In the genomic region with DNA sequence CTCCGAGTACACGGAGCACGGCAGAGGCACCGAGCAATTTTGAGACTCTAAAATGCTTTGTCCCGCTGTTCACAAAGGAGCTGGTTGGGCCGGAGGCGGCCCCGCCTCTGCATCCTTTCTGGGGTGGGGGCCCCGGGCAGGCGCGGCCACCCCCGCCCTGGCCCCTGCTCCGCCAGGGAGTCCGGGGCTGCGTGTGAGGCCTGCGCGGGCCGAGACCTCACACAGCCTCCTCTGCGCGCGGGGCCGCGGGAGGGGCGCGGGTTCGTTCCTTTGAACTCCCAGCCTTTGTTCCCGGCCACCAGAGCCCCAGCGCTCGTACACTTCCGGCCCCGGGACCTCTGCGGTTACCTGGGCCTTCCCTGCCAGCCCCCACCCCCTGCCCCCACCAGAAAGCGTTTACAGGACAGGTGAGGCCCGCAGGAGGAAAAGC, we compare ENCODE assay signal across 1 cellular context.
TF ChIP-seq lines count a peak whose summit lies in the region.

No MANE protein-coding gene starts in this region.

TF ChIP-seq in HepG2, 621 proteins besides CTCF, POLR2A, EP300 and RAD21 (continued from another document and continues in another):
- TF ChIP-seq, protein P1, sequence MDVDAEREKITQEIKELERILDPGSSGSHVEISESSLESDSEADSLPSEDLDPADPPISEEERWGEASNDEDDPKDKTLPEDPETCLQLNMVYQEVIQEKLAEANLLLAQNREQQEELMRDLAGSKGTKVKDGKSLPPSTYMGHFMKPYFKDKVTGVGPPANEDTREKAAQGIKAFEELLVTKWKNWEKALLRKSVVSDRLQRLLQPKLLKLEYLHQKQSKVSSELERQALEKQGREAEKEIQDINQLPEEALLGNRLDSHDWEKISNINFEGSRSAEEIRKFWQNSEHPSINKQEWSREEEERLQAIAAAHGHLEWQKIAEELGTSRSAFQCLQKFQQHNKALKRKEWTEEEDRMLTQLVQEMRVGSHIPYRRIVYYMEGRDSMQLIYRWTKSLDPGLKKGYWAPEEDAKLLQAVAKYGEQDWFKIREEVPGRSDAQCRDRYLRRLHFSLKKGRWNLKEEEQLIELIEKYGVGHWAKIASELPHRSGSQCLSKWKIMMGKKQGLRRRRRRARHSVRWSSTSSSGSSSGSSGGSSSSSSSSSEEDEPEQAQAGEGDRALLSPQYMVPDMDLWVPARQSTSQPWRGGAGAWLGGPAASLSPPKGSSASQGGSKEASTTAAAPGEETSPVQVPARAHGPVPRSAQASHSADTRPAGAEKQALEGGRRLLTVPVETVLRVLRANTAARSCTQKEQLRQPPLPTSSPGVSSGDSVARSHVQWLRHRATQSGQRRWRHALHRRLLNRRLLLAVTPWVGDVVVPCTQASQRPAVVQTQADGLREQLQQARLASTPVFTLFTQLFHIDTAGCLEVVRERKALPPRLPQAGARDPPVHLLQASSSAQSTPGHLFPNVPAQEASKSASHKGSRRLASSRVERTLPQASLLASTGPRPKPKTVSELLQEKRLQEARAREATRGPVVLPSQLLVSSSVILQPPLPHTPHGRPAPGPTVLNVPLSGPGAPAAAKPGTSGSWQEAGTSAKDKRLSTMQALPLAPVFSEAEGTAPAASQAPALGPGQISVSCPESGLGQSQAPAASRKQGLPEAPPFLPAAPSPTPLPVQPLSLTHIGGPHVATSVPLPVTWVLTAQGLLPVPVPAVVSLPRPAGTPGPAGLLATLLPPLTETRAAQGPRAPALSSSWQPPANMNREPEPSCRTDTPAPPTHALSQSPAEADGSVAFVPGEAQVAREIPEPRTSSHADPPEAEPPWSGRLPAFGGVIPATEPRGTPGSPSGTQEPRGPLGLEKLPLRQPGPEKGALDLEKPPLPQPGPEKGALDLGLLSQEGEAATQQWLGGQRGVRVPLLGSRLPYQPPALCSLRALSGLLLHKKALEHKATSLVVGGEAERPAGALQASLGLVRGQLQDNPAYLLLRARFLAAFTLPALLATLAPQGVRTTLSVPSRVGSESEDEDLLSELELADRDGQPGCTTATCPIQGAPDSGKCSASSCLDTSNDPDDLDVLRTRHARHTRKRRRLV (CRISPR knock-in tag; IDR thresholded peaks at IDR 0.05): no peak
- TF ChIP-seq, protein P2, sequence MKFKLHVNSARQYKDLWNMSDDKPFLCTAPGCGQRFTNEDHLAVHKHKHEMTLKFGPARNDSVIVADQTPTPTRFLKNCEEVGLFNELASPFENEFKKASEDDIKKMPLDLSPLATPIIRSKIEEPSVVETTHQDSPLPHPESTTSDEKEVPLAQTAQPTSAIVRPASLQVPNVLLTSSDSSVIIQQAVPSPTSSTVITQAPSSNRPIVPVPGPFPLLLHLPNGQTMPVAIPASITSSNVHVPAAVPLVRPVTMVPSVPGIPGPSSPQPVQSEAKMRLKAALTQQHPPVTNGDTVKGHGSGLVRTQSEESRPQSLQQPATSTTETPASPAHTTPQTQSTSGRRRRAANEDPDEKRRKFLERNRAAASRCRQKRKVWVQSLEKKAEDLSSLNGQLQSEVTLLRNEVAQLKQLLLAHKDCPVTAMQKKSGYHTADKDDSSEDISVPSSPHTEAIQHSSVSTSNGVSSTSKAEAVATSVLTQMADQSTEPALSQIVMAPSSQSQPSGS (CRISPR knock-in tag; IDR thresholded peaks at IDR 0.05): 0 out of 2 replicates have a peak, but pooled peaks have one; percentile 22
- TF ChIP-seq ZNF761 (CRISPR knock-in tag; conservative IDR thresholded peaks at IDR 0.05) (no peak), ZNF678 (CRISPR knock-in tag; IDR thresholded peaks at IDR 0.05) (no peak), PCBP1 (IDR thresholded peaks at IDR 0.05; ENCODE audit: borderline replicate concordance, low read depth, low read length) (peak; percentile 83; the same call in 1 of the 2 replicates), LCORL (IDR thresholded peaks at IDR 0.05) (no peak), LCORL (CRISPR knock-in tag; IDR thresholded peaks at IDR 0.05) (peak; percentile 68), ZNF335 (CRISPR knock-in tag; IDR thresholded peaks at IDR 0.05) (no peak), SP140L (CRISPR knock-in tag; IDR thresholded peaks at IDR 0.05; ENCODE audit: borderline replicate concordance) (no peak), HES4 (CRISPR knock-in tag; IDR thresholded peaks at IDR 0.05; ENCODE audit: borderline replicate concordance) (no peak), FOXA3 (CRISPR knock-in tag; IDR thresholded peaks at IDR 0.05) (peak; percentile 24; the same call in 1 of the 2 replicates), CHD2 (IDR thresholded peaks at IDR 0.05; ENCODE audit: low read depth, low read length) (no peak), MBD4 (IDR thresholded peaks at IDR 0.05; ENCODE audit: borderline replicate concordance, low read length) (no peak), SMARCE1 (IDR thresholded peaks at IDR 0.05; ENCODE audit: borderline replicate concordance) (no peak), ZNF543 (CRISPR knock-in tag; IDR thresholded peaks at IDR 0.05) (0 out of 2 replicates have a peak, but pooled peaks have one; percentile 25), U2AF1 (optimal IDR thresholded peaks at IDR 0.05; ENCODE audit: low read depth, low read length) (no peak), ZNF841 (CRISPR knock-in tag; IDR thresholded peaks at IDR 0.05; ENCODE audit: borderline replicate concordance) (no peak), MED1 (CRISPR knock-in tag; IDR thresholded peaks at IDR 0.05) (peak; percentile 83)
- TF ChIP-seq, protein P3, sequence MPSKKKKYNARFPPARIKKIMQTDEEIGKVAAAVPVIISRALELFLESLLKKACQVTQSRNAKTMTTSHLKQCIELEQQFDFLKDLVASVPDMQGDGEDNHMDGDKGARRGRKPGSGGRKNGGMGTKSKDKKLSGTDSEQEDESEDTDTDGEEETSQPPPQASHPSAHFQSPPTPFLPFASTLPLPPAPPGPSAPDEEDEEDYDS (CRISPR knock-in tag; IDR thresholded peaks at IDR 0.05): no peak
- TF ChIP-seq, protein P4, sequence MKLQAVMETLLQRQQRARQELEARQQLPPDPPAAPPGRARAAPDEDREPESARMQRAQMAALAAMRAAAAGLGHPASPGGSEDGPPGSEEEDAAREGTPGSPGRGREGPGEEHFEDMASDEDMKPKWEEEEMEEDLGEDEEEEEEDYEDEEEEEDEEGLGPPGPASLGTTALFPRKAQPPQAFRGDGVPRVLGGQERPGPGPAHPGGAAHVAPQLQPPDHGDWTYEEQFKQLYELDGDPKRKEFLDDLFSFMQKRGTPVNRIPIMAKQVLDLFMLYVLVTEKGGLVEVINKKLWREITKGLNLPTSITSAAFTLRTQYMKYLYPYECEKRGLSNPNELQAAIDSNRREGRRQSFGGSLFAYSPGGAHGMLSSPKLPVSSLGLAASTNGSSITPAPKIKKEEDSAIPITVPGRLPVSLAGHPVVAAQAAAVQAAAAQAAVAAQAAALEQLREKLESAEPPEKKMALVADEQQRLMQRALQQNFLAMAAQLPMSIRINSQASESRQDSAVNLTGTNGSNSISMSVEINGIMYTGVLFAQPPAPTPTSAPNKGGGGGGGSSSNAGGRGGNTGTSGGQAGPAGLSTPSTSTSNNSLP (IDR thresholded peaks at IDR 0.05; ENCODE audit: low read depth, low read length): no peak
- TF ChIP-seq, protein P5, sequence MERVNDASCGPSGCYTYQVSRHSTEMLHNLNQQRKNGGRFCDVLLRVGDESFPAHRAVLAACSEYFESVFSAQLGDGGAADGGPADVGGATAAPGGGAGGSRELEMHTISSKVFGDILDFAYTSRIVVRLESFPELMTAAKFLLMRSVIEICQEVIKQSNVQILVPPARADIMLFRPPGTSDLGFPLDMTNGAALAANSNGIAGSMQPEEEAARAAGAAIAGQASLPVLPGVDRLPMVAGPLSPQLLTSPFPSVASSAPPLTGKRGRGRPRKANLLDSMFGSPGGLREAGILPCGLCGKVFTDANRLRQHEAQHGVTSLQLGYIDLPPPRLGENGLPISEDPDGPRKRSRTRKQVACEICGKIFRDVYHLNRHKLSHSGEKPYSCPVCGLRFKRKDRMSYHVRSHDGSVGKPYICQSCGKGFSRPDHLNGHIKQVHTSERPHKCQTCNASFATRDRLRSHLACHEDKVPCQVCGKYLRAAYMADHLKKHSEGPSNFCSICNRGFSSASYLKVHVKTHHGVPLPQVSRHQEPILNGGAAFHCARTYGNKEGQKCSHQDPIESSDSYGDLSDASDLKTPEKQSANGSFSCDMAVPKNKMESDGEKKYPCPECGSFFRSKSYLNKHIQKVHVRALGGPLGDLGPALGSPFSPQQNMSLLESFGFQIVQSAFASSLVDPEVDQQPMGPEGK (CRISPR knock-in tag; IDR thresholded peaks at IDR 0.05): peak; percentile 100
- TF ChIP-seq, protein P6, sequence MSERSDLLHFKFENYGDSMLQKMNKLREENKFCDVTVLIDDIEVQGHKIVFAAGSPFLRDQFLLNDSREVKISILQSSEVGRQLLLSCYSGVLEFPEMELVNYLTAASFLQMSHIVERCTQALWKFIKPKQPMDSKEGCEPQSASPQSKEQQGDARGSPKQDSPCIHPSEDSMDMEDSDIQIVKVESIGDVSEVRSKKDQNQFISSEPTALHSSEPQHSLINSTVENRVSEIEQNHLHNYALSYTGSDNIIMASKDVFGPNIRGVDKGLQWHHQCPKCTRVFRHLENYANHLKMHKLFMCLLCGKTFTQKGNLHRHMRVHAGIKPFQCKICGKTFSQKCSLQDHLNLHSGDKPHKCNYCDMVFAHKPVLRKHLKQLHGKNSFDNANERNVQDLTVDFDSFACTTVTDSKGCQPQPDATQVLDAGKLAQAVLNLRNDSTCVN (CRISPR knock-in tag; IDR thresholded peaks at IDR 0.05; ENCODE audit: borderline replicate concordance): no peak
- TF ChIP-seq, protein P7, sequence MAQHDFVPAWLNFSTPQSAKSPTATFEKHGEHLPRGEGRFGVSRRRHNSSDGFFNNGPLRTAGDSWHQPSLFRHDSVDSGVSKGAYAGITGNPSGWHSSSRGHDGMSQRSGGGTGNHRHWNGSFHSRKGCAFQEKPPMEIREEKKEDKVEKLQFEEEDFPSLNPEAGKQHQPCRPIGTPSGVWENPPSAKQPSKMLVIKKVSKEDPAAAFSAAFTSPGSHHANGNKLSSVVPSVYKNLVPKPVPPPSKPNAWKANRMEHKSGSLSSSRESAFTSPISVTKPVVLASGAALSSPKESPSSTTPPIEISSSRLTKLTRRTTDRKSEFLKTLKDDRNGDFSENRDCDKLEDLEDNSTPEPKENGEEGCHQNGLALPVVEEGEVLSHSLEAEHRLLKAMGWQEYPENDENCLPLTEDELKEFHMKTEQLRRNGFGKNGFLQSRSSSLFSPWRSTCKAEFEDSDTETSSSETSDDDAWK (CRISPR knock-in tag; IDR thresholded peaks at IDR 0.05): no peak
- TF ChIP-seq, protein P8, sequence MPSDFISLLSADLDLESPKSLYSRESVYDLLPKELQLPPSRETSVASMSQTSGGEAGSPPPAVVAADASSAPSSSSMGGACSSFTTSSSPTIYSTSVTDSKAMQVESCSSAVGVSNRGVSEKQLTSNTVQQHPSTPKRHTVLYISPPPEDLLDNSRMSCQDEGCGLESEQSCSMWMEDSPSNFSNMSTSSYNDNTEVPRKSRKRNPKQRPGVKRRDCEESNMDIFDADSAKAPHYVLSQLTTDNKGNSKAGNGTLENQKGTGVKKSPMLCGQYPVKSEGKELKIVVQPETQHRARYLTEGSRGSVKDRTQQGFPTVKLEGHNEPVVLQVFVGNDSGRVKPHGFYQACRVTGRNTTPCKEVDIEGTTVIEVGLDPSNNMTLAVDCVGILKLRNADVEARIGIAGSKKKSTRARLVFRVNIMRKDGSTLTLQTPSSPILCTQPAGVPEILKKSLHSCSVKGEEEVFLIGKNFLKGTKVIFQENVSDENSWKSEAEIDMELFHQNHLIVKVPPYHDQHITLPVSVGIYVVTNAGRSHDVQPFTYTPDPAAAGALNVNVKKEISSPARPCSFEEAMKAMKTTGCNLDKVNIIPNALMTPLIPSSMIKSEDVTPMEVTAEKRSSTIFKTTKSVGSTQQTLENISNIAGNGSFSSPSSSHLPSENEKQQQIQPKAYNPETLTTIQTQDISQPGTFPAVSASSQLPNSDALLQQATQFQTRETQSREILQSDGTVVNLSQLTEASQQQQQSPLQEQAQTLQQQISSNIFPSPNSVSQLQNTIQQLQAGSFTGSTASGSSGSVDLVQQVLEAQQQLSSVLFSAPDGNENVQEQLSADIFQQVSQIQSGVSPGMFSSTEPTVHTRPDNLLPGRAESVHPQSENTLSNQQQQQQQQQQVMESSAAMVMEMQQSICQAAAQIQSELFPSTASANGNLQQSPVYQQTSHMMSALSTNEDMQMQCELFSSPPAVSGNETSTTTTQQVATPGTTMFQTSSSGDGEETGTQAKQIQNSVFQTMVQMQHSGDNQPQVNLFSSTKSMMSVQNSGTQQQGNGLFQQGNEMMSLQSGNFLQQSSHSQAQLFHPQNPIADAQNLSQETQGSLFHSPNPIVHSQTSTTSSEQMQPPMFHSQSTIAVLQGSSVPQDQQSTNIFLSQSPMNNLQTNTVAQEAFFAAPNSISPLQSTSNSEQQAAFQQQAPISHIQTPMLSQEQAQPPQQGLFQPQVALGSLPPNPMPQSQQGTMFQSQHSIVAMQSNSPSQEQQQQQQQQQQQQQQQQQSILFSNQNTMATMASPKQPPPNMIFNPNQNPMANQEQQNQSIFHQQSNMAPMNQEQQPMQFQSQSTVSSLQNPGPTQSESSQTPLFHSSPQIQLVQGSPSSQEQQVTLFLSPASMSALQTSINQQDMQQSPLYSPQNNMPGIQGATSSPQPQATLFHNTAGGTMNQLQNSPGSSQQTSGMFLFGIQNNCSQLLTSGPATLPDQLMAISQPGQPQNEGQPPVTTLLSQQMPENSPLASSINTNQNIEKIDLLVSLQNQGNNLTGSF (CRISPR knock-in tag; IDR thresholded peaks at IDR 0.05): no peak
- TF ChIP-seq, protein P9, sequence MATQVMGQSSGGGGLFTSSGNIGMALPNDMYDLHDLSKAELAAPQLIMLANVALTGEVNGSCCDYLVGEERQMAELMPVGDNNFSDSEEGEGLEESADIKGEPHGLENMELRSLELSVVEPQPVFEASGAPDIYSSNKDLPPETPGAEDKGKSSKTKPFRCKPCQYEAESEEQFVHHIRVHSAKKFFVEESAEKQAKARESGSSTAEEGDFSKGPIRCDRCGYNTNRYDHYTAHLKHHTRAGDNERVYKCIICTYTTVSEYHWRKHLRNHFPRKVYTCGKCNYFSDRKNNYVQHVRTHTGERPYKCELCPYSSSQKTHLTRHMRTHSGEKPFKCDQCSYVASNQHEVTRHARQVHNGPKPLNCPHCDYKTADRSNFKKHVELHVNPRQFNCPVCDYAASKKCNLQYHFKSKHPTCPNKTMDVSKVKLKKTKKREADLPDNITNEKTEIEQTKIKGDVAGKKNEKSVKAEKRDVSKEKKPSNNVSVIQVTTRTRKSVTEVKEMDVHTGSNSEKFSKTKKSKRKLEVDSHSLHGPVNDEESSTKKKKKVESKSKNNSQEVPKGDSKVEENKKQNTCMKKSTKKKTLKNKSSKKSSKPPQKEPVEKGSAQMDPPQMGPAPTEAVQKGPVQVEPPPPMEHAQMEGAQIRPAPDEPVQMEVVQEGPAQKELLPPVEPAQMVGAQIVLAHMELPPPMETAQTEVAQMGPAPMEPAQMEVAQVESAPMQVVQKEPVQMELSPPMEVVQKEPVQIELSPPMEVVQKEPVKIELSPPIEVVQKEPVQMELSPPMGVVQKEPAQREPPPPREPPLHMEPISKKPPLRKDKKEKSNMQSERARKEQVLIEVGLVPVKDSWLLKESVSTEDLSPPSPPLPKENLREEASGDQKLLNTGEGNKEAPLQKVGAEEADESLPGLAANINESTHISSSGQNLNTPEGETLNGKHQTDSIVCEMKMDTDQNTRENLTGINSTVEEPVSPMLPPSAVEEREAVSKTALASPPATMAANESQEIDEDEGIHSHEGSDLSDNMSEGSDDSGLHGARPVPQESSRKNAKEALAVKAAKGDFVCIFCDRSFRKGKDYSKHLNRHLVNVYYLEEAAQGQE (IDR thresholded peaks at IDR 0.05; ENCODE audit: borderline replicate concordance in 1 of 2, low read depth in 1 of 2, low read length in 2 of 2): no peak
- TF ChIP-seq, protein P10, sequence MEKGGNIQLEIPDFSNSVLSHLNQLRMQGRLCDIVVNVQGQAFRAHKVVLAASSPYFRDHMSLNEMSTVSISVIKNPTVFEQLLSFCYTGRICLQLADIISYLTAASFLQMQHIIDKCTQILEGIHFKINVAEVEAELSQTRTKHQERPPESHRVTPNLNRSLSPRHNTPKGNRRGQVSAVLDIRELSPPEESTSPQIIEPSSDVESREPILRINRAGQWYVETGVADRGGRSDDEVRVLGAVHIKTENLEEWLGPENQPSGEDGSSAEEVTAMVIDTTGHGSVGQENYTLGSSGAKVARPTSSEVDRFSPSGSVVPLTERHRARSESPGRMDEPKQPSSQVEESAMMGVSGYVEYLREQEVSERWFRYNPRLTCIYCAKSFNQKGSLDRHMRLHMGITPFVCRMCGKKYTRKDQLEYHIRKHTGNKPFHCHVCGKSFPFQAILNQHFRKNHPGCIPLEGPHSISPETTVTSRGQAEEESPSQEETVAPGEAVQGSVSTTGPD (CRISPR knock-in tag; IDR thresholded peaks at IDR 0.05): no peak
